Comparison of ENCODE assay signal across 12 cellular contexts in the genomic region with DNA sequence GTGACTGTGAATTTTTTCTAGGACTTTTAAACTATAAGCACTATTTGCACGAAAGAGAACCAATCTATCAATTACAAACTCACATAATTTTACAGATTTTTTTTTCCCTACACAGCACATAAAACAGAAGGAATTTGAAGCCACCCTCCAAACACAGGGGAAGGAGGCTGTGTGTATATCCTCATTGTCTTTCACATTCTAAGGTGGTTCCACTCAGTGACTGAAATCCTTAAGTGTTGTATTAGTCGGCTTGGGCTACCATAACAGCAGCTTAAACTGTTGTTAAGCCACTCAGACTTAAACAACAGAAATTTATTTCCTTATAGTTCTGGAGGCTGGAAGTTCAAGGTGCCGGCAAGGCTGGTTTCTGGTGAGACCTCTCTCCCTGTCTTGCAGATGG. TPM values are rescaled to one million over a fixed set of nuclear protein-coding genes. Genes with fewer than 3 reads are reported as not detected.
"Had no signal": no experiment of that assay in that cellular context is flagged by ENCODE, and none has a peak within 500 bp of the region (broad histone marks: within the 10 kb centered on the region; RNA-seq: fewer than 3 reads in every experiment).

No MANE protein-coding gene starts in this region.

RNA-seq across cellular contexts. Expression of a gene that starts 12.0 kb away (rescaled TPM):
- total RNA-seq: activated CD4-positive, alpha-beta T cell treated with anti-CD3 and anti-CD28 coated beads, Interleukin-2, amount 10 ng/mL, durations not matched to agents 7 days and 5 days; activated T-helper 1 cell treated with anti-CD3 and anti-CD28 coated beads, Interleukin-12 subunit alpha, Interleukin-12 subunit beta, Interleukin-2, Interleukin-4 antibody, amounts not matched to agents 30 ng/mL and 10 ng/mL and 1 ng/mL, durations not matched to agents 14 hours and 24 hours and 36 hours; astrocyte; chondrocyte; esophagus muscularis mucosa; glomerular endothelial cell; kidney epithelial cell; lower leg skin; pulmonary artery endothelial cell; T-helper 1 cell treated with Interleukin-12 subunit alpha and Interleukin-12 subunit beta and Interleukin-4 antibody, amounts not matched to agents 30 ng/mL and 1 ng/mL, for 36 hours; thoracic aorta had no signal
- polyA plus RNA-seq: heart right ventricle had no signal
